ENCODE assay signal across 18 cellular contexts in genomic region chr12:132408001-132408400, GRCh38.
DNase-seq lines count a peak whose midpoint lies in the region; ATAC-seq and TF ChIP-seq lines count a peak whose summit lies in the region.
"Had no signal": no experiment of that assay in that cellular context is flagged by ENCODE, and none has a peak within 500 bp of the region (broad histone marks: within the 10 kb centered on the region; RNA-seq: fewer than 3 reads in every experiment).

No MANE protein-coding gene starts in this region.

- TF ChIP-seq POLR2A in prostate gland (IDR thresholded peaks at IDR 0.05) = no peak

- H3K36me3 ChIP-seq in prostate gland = no peaks in the 10 kb centered on the region
- H3K36me3 ChIP-seq: BE2C; BLaER1 treated with 17β-estradiol and CSF1 and Interleukin-3, amounts not matched to agents 10 nM and 100 nM; HAP-1 had no signal

- POLR2A ChIA-PET in RWPE1 (lab: Yijun Ruan, JAX; ENCODE audit: low non-redundant PET) = no interaction called here

- no peak for ATAC-seq in Right ventricle myocardium inferior
- ATAC-seq: A549 had no signal

- no peak overlapping the region for H3K4me3 ChIP-seq in prostate gland
- H3K4me3 ChIP-seq: A549; BLaER1 treated with 17β-estradiol and CSF1 and Interleukin-3, amounts not matched to agents 10 nM and 100 nM; HAP-1 had no signal

- H3K27ac ChIP-seq in RWPE1 (peak overlapping the region; percentile 53), prostate gland (no peak overlapping the region)
- H3K27ac ChIP-seq: A549; BLaER1 treated with 17β-estradiol and CSF1 and Interleukin-3, amounts not matched to agents 10 nM and 100 nM had no signal

- CTCF ChIA-PET in RWPE1 (lab: Yijun Ruan, JAX) = no interaction called here

- no peaks in the 10 kb centered on the region for H3K9me3 ChIP-seq in prostate gland
- H3K9me3 ChIP-seq: A549; BE2C; BLaER1 treated with 17β-estradiol and CSF1 and Interleukin-3, amounts not matched to agents 10 nM and 100 nM; HAP-1 had no signal

- intact Hi-C loops in Right ventricle myocardium inferior (cut with DNase I) = no loop called here
- intact Hi-C loops in cardiac septum (cut with DNase I) = no loop called here
- intact Hi-C loops in prostate gland (cut with DNase I) = no loop called here

- peak; percentile 55 for DNase-seq in DMS79 treated with DMSO at 0.1 percent for 48 hours (lab: John Stamatoyannopoulos, UW)
- no peak for DNase-seq in DMS79 (lab: John Stamatoyannopoulos, UW)
- DNase-seq in Right ventricle myocardium inferior (ENCODE audit: missing footprints) = peak; percentile 70
- DNase-seq in cardiac septum (ENCODE audit: low spot score) = no peak
- DNase-seq in RWPE1 (ENCODE audit: low spot score) = no peak
- DNase-seq in prostate gland (ENCODE audit: low spot score) = peak; percentile 38
- no peak for DNase-seq in NCI-H2171 (lab: John Stamatoyannopoulos, UW)
- DNase-seq: 8988T; ACHN; AML-193; BE2C; CD4-positive, alpha-beta T cell; CD8-positive, alpha-beta memory T cell; GOT3; HFFc6 had no signal

- no peaks in the 10 kb centered on the region for H3K4me1 ChIP-seq in prostate gland (replicated peaks)
- H3K4me1 ChIP-seq: A549, BE2C, HAP-1 had no signal

- TF ChIP-seq CTCF in RWPE1 (conservative IDR thresholded peaks at IDR 0.05; ENCODE audit: low read depth) = no peak
- TF ChIP-seq CTCF in prostate gland (IDR thresholded peaks at IDR 0.05) = no peak

- WGBS in prostate gland = 20% methylated on average over 10 of the region's 10 CpGs

- no peaks in the 10 kb centered on the region for H3K27me3 ChIP-seq in prostate gland (replicated peaks; ENCODE audit: insufficient read depth)

Comparison
In these comparisons a context has a peak if more than half of its experiments do, and no peak if none do; other contexts are left out.
1. DNase-seq: peak in DMS79 treated with DMSO at 0.1 percent for 48 hours (single experiment), Right ventricle myocardium inferior (single experiment) and prostate gland (single experiment); none in DMS79 (single experiment), cardiac septum (single experiment), RWPE1 (single experiment) and NCI-H2171 (single experiment).